In genomic region chr9:840343-840742, GRCh38 we compare ENCODE assay signal across 1 cellular context.
A peak's percentile ranks its signal among the peaks of the same experiment; 100 is the strongest.
TF ChIP-seq lines count a peak whose summit lies in the region.

No MANE protein-coding gene starts in this region.

TF ChIP-seq in GM23338, 12 proteins besides CTCF, POLR2A, EP300 and RAD21 (continued from another document):
- TF ChIP-seq ZNF462 (CRISPR knock-in tag; IDR thresholded peaks at IDR 0.05): 0 out of 2 replicates have a peak, but pooled peaks have one; percentile 12
TF ChIP-seq in GM23338: peak in this region for 3.
